ENCODE assay signal across 9 cellular contexts in genomic region chr17:68514809-68515208, GRCh38. TPM values are rescaled to one million over a fixed set of nuclear protein-coding genes. Genes with fewer than 3 reads are reported as not detected.
DNase-seq lines count a peak whose midpoint lies in the region; ATAC-seq lines count a peak whose summit lies in the region.
"Had no signal": no experiment of that assay in that cellular context is flagged by ENCODE, and none has a peak within 500 bp of the region (broad histone marks: within the 10 kb centered on the region; RNA-seq: fewer than 3 reads in every experiment).

No MANE protein-coding gene starts in this region.

- peak overlapping the region; percentile 99 for H3K4me3 Mint-ChIP-seq in activated T-helper 2 cell treated with anti-CD3 and anti-CD28 coated beads, Interferon-gamma antibody, Interleukin-2, Interleukin-4, amounts not matched to agents 10 μg/mL and 5 μg/mL and 100 μg/mL, durations not matched to agents 14 hours and 24 hours and 36 hours (ENCODE audit: low read depth)
- peak overlapping the region; percentile 91 to 99 for H3K4me3 Mint-ChIP-seq in stimulated activated naive CD8-positive, alpha-beta T cell treated with anti-CD3 and anti-CD28 coated beads, Interleukin-15, amount 100 ng/mL, for 72 hours

- intact Hi-C loops in activated T-helper 2 cell treated with anti-CD3 and anti-CD28 coated beads, Interferon-gamma antibody, Interleukin-2, Interleukin-4, amounts not matched to agents 10 μg/mL and 5 μg/mL and 100 μg/mL, durations not matched to agents 14 hours and 24 hours and 36 hours (cut with micrococcal nuclease) = no loop called here

- ATAC-seq in stimulated activated naive CD8-positive, alpha-beta T cell treated with anti-CD3 and anti-CD28 coated beads, Interleukin-15, amount 100 ng/mL, for 72 hours = no peak
- no peak for ATAC-seq in GM19463 (IDR thresholded peaks at IDR 0.05; ENCODE audit: unreplicated experiment)

- no peaks in the 10 kb centered on the region for H3K27me3 Mint-ChIP-seq in activated T-helper 2 cell treated with anti-CD3 and anti-CD28 coated beads, Interferon-gamma antibody, Interleukin-2, Interleukin-4, amounts not matched to agents 10 μg/mL and 5 μg/mL and 100 μg/mL, durations not matched to agents 14 hours and 24 hours and 36 hours (ENCODE audit: low read depth)
- no peaks in the 10 kb centered on the region for H3K27me3 Mint-ChIP-seq in stimulated activated naive CD8-positive, alpha-beta T cell treated with anti-CD3 and anti-CD28 coated beads, Interleukin-15, amount 100 ng/mL, for 72 hours

- H3K4me1 Mint-ChIP-seq in activated T-helper 2 cell treated with anti-CD3 and anti-CD28 coated beads, Interferon-gamma antibody, Interleukin-2, Interleukin-4, amounts not matched to agents 10 μg/mL and 5 μg/mL and 100 μg/mL, durations not matched to agents 14 hours and 24 hours and 36 hours (ENCODE audit: low read depth) = peaks cover 51% of the 10 kb centered on the region
- peaks cover 56% of the 10 kb centered on the region for H3K4me1 Mint-ChIP-seq in stimulated activated naive CD8-positive, alpha-beta T cell treated with anti-CD3 and anti-CD28 coated beads, Interleukin-15, amount 100 ng/mL, for 72 hours

- no peaks in the 10 kb centered on the region for H3K9me3 Mint-ChIP-seq in activated T-helper 2 cell treated with anti-CD3 and anti-CD28 coated beads, Interferon-gamma antibody, Interleukin-2, Interleukin-4, amounts not matched to agents 10 μg/mL and 5 μg/mL and 100 μg/mL, durations not matched to agents 14 hours and 24 hours and 36 hours
- peaks cover 0 to 5% of the 10 kb centered on the region in 2 donors for H3K9me3 Mint-ChIP-seq in stimulated activated naive CD8-positive, alpha-beta T cell treated with anti-CD3 and anti-CD28 coated beads, Interleukin-15, amount 100 ng/mL, for 72 hours

- peaks cover 64% of the 10 kb centered on the region for H3K36me3 Mint-ChIP-seq in activated T-helper 2 cell treated with anti-CD3 and anti-CD28 coated beads, Interferon-gamma antibody, Interleukin-2, Interleukin-4, amounts not matched to agents 10 μg/mL and 5 μg/mL and 100 μg/mL, durations not matched to agents 14 hours and 24 hours and 36 hours (ENCODE audit: low read depth)

- no peak overlapping the region for H3K27ac Mint-ChIP-seq in activated T-helper 2 cell treated with anti-CD3 and anti-CD28 coated beads, Interferon-gamma antibody, Interleukin-2, Interleukin-4, amounts not matched to agents 10 μg/mL and 5 μg/mL and 100 μg/mL, durations not matched to agents 14 hours and 24 hours and 36 hours
- H3K27ac Mint-ChIP-seq in stimulated activated naive CD8-positive, alpha-beta T cell treated with anti-CD3 and anti-CD28 coated beads, Interleukin-15, amount 100 ng/mL, for 72 hours = no peak overlapping the region

- DNase-seq in DMS53 (lab: John Stamatoyannopoulos, UW) (peak; percentile 44), DMS53 treated with DMSO at 0.1 percent for 48 hours (lab: John Stamatoyannopoulos, UW; ENCODE audit: unreplicated experiment) (no peak), hepatic stellate cell (ENCODE audit: low spot score) (peak; percentile 78), NCI-H2196 treated with DMSO at 0.1 percent for 48 hours (lab: John Stamatoyannopoulos, UW; ENCODE audit: unreplicated experiment) (no peak)
- no peak for DNase-seq in activated T-helper 2 cell treated with anti-CD3 and anti-CD28 coated beads, Interferon-gamma antibody, Interleukin-2, Interleukin-4, amounts not matched to agents 10 μg/mL and 5 μg/mL and 100 μg/mL, durations not matched to agents 14 hours and 24 hours and 36 hours (ENCODE audit: low spot score)
- DNase-seq in stimulated activated naive CD8-positive, alpha-beta T cell treated with anti-CD3 and anti-CD28 coated beads, Interleukin-15, amount 100 ng/mL, for 72 hours = no peak
- DNase-seq in stimulated activated CD4-positive, alpha-beta T cell treated with anti-CD3 and anti-CD28 coated beads, Interleukin-4, amount 100 ng/mL, for 4 hours = no peak
- DNase-seq: activated effector memory CD4-positive, alpha-beta T cell treated with Interleukin-2 at 50 U/mL for 16 hours had no signal

RNA-seq across cellular contexts. Expression of gene PRKAR1A, which starts 2.6 kb away (rescaled TPM):
- total RNA-seq in activated T-helper 2 cell treated with anti-CD3 and anti-CD28 coated beads, Interferon-gamma antibody, Interleukin-2, Interleukin-4, amounts not matched to agents 10 μg/mL and 5 μg/mL and 100 μg/mL, durations not matched to agents 14 hours and 24 hours and 36 hours = 263 and 265 TPM in 2 replicates

RNA-seq across cellular contexts. Expression of gene WIPI1, which starts 57.5 kb away (rescaled TPM):
- 14.0 and 15.7 TPM in 2 replicates for total RNA-seq in activated T-helper 2 cell treated with anti-CD3 and anti-CD28 coated beads, Interferon-gamma antibody, Interleukin-2, Interleukin-4, amounts not matched to agents 10 μg/mL and 5 μg/mL and 100 μg/mL, durations not matched to agents 14 hours and 24 hours and 36 hours

Comparison
In these comparisons a context has a peak if more than half of its experiments do, and no peak if none do; other contexts are left out.
1. DNase-seq: peak in DMS53 (single experiment) and hepatic stellate cell (single experiment); none in DMS53 treated with DMSO at 0.1 percent for 48 hours (single experiment), activated T-helper 2 cell treated with anti-CD3 and anti-CD28 coated beads, Interferon-gamma antibody, Interleukin-2, Interleukin-4, amounts not matched to agents 10 μg/mL and 5 μg/mL and 100 μg/mL, durations not matched to agents 14 hours and 24 hours and 36 hours (single experiment), stimulated activated naive CD8-positive, alpha-beta T cell treated with anti-CD3 and anti-CD28 coated beads, Interleukin-15, amount 100 ng/mL, for 72 hours (0 of 2), NCI-H2196 treated with DMSO at 0.1 percent for 48 hours (single experiment) and stimulated activated CD4-positive, alpha-beta T cell treated with anti-CD3 and anti-CD28 coated beads, Interleukin-4, amount 100 ng/mL, for 4 hours (0 of 2).